ENCODE assay signal across 8 cellular contexts in the genomic region with DNA sequence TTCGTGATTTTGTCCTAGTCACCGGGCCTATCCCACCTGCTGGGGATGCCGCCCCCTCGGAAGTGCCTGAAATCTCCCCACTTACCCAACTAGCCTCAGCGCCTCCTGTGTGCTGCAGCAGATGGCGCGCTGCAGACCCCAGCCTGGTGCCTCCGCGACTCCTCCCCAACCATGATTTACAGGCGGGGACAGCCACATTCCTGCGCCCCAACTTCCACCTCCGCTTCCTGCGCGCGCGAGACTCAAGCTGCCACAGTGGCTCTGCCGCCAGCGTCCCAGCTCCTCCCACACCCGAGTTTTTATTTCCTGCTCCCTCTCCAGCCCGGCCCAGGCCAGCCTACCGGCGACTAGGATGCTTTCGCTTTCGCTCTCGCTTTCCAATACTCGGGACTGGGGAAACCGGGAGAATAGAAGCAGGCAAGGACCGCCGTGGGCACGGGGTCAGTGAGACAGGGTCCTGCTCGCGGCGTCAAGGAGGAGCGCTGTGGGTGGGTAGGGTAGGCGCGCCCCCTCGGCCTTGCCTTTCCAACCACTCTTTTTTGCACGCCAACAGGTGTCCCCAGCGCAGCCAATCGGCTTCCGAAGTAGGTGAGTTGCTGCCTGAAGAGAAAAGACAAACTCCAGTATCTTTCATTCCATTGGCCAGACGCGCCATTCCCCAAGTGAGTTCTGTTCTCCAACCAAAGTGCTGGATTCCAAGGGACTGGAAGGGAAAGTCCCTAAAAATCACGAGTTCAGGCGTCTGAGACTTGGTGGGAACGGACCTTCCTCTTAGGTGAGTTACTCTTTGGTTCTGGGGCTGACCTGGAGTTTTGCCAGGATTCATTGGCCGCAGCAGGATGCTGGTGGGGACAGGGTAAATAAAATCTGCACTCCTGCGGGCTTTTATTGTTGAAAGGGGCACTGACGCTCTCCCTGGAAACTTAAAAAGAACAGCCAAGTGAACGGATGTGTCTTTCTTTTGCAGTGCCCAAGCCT. TPM values are rescaled to one million over a fixed set of nuclear protein-coding genes. Genes with fewer than 3 reads are reported as not detected.
DNase-seq lines count a peak whose midpoint lies in the region; ATAC-seq and TF ChIP-seq lines count a peak whose summit lies in the region.

FAM111A (plus strand) TSS at position 327 of the 978 bp plus-strand sequence. CDS start 6,017 bp downstream, outside the sequence.

- peaks cover 24% of the 10 kb centered on the region for H3K79me2 ChIP-seq in OCI-LY3 (ENCODE audit: low read length)

- peak; percentile 81 for ATAC-seq in GM19455 (IDR thresholded peaks at IDR 0.05; ENCODE audit: unreplicated experiment)
- ATAC-seq in mucosa of descending colon = peak; percentile 92

- peak within 1 kb of the TSS; percentile 79 for H3K4me2 ChIP-seq in OCI-LY3 (ENCODE audit: low read length)

- peak within 1 kb of the TSS; percentile 95 for H2AFZ ChIP-seq in OCI-LY3 (ENCODE audit: low read depth, low read length)

- H3K27me3 ChIP-seq in HL-60 (ENCODE audit: insufficient read depth, poor library complexity, severe bottlenecking) = no peaks in the 10 kb centered on the region
- no peaks in the 10 kb centered on the region for H3K27me3 ChIP-seq in OCI-LY3 (ENCODE audit: low read depth, low read length)

- H3K4me1 ChIP-seq in OCI-LY3 (ENCODE audit: low read length) = peaks cover 23% of the 10 kb centered on the region
- H3K4me1 ChIP-seq in mucosa of descending colon (ENCODE audit: low read depth) = peaks cover 31% of the 10 kb centered on the region

- H3K9me3 ChIP-seq in OCI-LY3 (ENCODE audit: insufficient read depth, low read length) = no peaks in the 10 kb centered on the region
- H3K9me3 ChIP-seq in mucosa of descending colon = no peaks in the 10 kb centered on the region

- DNase-seq in COLO668 (lab: John Stamatoyannopoulos, UW; ENCODE audit: unreplicated experiment) = peak; percentile 90
- DNase-seq in HL-60 (ENCODE audit: low read depth in 1 of 2, low spot score in 1 of 2) = peak; percentile 71 to 87
- peak; percentile 69 for DNase-seq in activated T-cell treated with anti-CD3 and anti-CD28 coated beads for 4 hours
- DNase-seq in epithelial cell of proximal tubule (ENCODE audit: low read depth) = peak; percentile 87
- peak; percentile 90 to 95 (median 92) for DNase-seq in mucosa of descending colon
- DNase-seq in stimulated activated CD8-positive, alpha-beta memory T cell treated with anti-CD3 and anti-CD28 coated beads, Interleukin-4, amount 100 ng/mL, for 1 hour (ENCODE audit: low read depth in 2 of 2, low spot score in 1 of 2) = peak; percentile 49 to 69

- TF ChIP-seq CTCF in HL-60 (IDR thresholded peaks at IDR 0.05; ENCODE audit: insufficient read depth, low read length) (no peak), OCI-LY3 (IDR thresholded peaks at IDR 0.05; ENCODE audit: low read depth, low read length) (peak; percentile 66), epithelial cell of proximal tubule (conservative IDR thresholded peaks at IDR 0.05; ENCODE audit: low read depth, low read length) (peak; percentile 46), mucosa of descending colon (IDR thresholded peaks at IDR 0.05) (no peak)

- peaks cover 16% of the 10 kb centered on the region for H3K36me3 ChIP-seq in OCI-LY3 (replicated peaks; ENCODE audit: low read depth, low read length)
- peaks cover 3% of the 10 kb centered on the region for H3K36me3 ChIP-seq in mucosa of descending colon (ENCODE audit: low read depth)

- H3K27ac ChIP-seq in HL-60 (replicated peaks) (peak within 1 kb of the TSS; percentile 78), OCI-LY3 (ENCODE audit: low read length) (peak within 1 kb of the TSS; percentile 79)

- no peaks in the 10 kb centered on the region for H4K20me1 ChIP-seq in OCI-LY3 (ENCODE audit: insufficient read depth, low read length)

- H3K4me3 ChIP-seq in HL-60 (replicated peaks; ENCODE audit: insufficient read depth, low read length) (peak within 1 kb of the TSS; percentile 95), OCI-LY3 (ENCODE audit: low read length) (peak within 1 kb of the TSS; percentile 89), epithelial cell of proximal tubule (ENCODE audit: low read depth, low read length) (peak within 1 kb of the TSS; percentile 93), mucosa of descending colon (peak within 1 kb of the TSS; percentile 63)

- peak within 1 kb of the TSS; percentile 85 for H3K9ac ChIP-seq in OCI-LY3 (ENCODE audit: low read length)

- intact Hi-C loops in mucosa of descending colon (cut with DNase I, micrococcal nuclease) = loop anchor here in 1 of 2 donors (5.0 kb wide), 1 partner anchor 36 kb away; the partner anchor contains the start of gene FAM111B

RNA-seq across cellular contexts. Expression of gene FAM111A, which starts in this region (rescaled TPM):
- total RNA-seq in epithelial cell of proximal tubule = 36.8 and 44.7 TPM in 2 replicates
- total RNA-seq in mucosa of descending colon = 10 to 100 TPM; 33.6 to 36.0 (median 35.6) TPM

Comparison
In these comparisons a context has a peak if more than half of its experiments do, and no peak if none do; other contexts are left out.
1. Peak in every context shown above with its lines: DNase-seq, ATAC-seq, H3K4me3 ChIP-seq and H3K27ac ChIP-seq.
2. CTCF ChIP-seq: peak in OCI-LY3 (single experiment) and epithelial cell of proximal tubule (single experiment); none in HL-60 (single experiment) and mucosa of descending colon (single experiment).